In genomic region chr10:99994801-99995200, GRCh38 we compare ENCODE assay signal across 1 cellular context.
TF ChIP-seq lines count a peak whose summit lies in the region.

No MANE protein-coding gene starts in this region.

TF ChIP-seq in K562, 482 proteins besides CTCF, POLR2A, EP300 and RAD21 (continued from another document):
- TF ChIP-seq SMAD4 (CRISPR knock-in tag; conservative IDR thresholded peaks at IDR 0.05) (no peak), DIDO1 (tag; IDR thresholded peaks at IDR 0.05; ENCODE audit: low read depth) (no peak), FOXM1 (IDR thresholded peaks at IDR 0.05; ENCODE audit: low read depth) (no peak), FOXM1 (CRISPR knock-in tag; IDR thresholded peaks at IDR 0.05; ENCODE audit: low read depth) (no peak), DEAF1 (CRISPR knock-in tag; IDR thresholded peaks at IDR 0.05) (no peak), PHB (CRISPR knock-in tag; IDR thresholded peaks at IDR 0.05) (no peak), E4F1 (CRISPR knock-in tag; IDR thresholded peaks at IDR 0.05; ENCODE audit: borderline replicate concordance) (no peak), GATA2 (CRISPR knock-in tag; IDR thresholded peaks at IDR 0.05) (no peak)
